ENCODE assay signal across 15 cellular contexts in the genomic region with DNA sequence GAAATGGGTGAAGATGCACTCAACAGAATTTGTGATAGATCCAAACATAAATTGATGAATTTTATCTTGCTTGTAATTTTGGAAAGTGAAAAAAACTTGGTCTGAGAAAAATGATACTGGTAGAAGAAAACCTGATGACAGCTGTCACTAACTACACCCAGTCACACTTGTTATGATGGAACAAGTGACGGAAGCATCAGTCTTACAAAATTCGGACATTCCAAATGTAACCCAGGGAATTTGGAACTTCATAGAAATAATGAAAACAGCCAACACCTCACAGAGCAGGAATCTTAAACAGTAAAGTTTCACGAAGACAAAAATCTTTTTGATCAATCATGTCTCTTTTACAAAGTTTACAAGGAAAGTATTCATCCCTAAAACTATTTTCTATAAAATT.
A peak's percentile ranks its signal among the peaks of the same experiment; 100 is the strongest.
DNase-seq lines count a peak whose midpoint lies in the region; ATAC-seq and TF ChIP-seq lines count a peak whose summit lies in the region.
"Had no signal": no experiment of that assay in that cellular context is flagged by ENCODE, and none has a peak within 500 bp of the region (broad histone marks: within the 10 kb centered on the region; RNA-seq: fewer than 3 reads in every experiment).

No MANE protein-coding gene starts in this region.

- H3K36me3 Mint-ChIP-seq in HFFc6 (ENCODE audit: low read depth), result no peaks in the 10 kb centered on the region; the same call in 1 of the 2 replicates
- H3K36me3 Mint-ChIP-seq in activated CD8-positive, alpha-beta T cell treated with anti-CD3 and anti-CD28 coated beads, Interleukin-2, amount 10 ng/mL, durations not matched to agents 7 days and 5 days (ENCODE audit: low read depth), result no peaks in the 10 kb centered on the region
- H3K36me3 Mint-ChIP-seq: CD4-positive, CD25-positive, alpha-beta regulatory T cell; CD8-positive, alpha-beta memory T cell had no signal

- in situ Hi-C loops in Panc1 (cut with HindIII; ENCODE audit: low pct_unique_long_range_greater_than_20kb, low sequenced_read_pairs), result no loop called here

- BruUV-seq in Panc1 (replicated peaks; lab: Mats Ljungman, UMichigan), result no TSS peak

- no peak for ATAC-seq in Panc1
- ATAC-seq in activated CD8-positive, alpha-beta T cell treated with anti-CD3 and anti-CD28 coated beads, Interleukin-2, amount 10 ng/mL, durations not matched to agents 7 days and 5 days, result no peak
- ATAC-seq in GM21390 (IDR thresholded peaks at IDR 0.05; ENCODE audit: unreplicated experiment), result no peak

- no peaks in the 10 kb centered on the region for H3K9me2 ChIP-seq in hepatocyte (replicated peaks; ENCODE audit: insufficient read depth)

- H3K9me3 ChIP-seq in Panc1 (ENCODE audit: control insufficient read depth, insufficient read depth, low read depth, low read length), result no peaks in the 10 kb centered on the region; the same call in 1 of the 2 replicates
- H3K9me3 ChIP-seq in hepatocyte (ENCODE audit: low read depth), result no peaks in the 10 kb centered on the region
- H3K9me3 ChIP-seq: BE2C had no signal

- peak overlapping the region; percentile 95 for H3K27ac Mint-ChIP-seq in HFFc6
- no peak overlapping the region for H3K27ac Mint-ChIP-seq in activated CD8-positive, alpha-beta T cell treated with anti-CD3 and anti-CD28 coated beads, Interleukin-2, amount 10 ng/mL, durations not matched to agents 7 days and 5 days
- H3K27ac Mint-ChIP-seq: CD4-positive, CD25-positive, alpha-beta regulatory T cell; CD8-positive, alpha-beta memory T cell; H9 had no signal

- 75% methylated on average over 3 of the region's 3 CpGs for WGBS in hepatocyte (ENCODE audit: low lambda C conversion rate, missing lambda C conversion rate)

- no peak overlapping the region for H3K4me3 ChIP-seq in Panc1 (ENCODE audit: low read depth in 2 of 2, low read length in 2 of 2)
- no peak overlapping the region for H3K4me3 ChIP-seq in hepatocyte
- no peak overlapping the region for H3K4me3 ChIP-seq in H7 (ENCODE audit: insufficient read depth, low read depth, low read length)

- no peak for DNase-seq in HFFc6
- no peak for DNase-seq in Panc1 (ENCODE audit: low read depth, low spot score)
- no peak for DNase-seq in hepatocyte (ENCODE audit: low spot score)
- DNase-seq in H7, result no peak
- DNase-seq in stimulated activated CD4-positive, alpha-beta T cell treated with anti-CD3 and anti-CD28 coated beads, Interleukin-4, amount 100 ng/mL, for 24 hours, result no peak
- DNase-seq in activated CD8-positive, alpha-beta T cell treated with anti-CD3 and anti-CD28 coated beads, Interleukin-2, amount 10 ng/mL, durations not matched to agents 7 days and 5 days, result no peak
- DNase-seq: ACHN; BE2C; C1 segment of cervical spinal cord; CD4-positive, CD25-positive, alpha-beta regulatory T cell; CD8-positive, alpha-beta memory T cell; COR-L47; GOT3; H9 had no signal

- H3K27ac ChIP-seq in Panc1 (ENCODE audit: low read length), result peak overlapping the region; percentile 98
- H3K27ac ChIP-seq in hepatocyte, result peak overlapping the region; percentile 95

- peaks cover 49% of the 10 kb centered on the region for H3K4me1 ChIP-seq in Panc1 (ENCODE audit: control insufficient read depth, insufficient read depth, low read length)
- peaks cover 51% of the 10 kb centered on the region for H3K4me1 ChIP-seq in hepatocyte (ENCODE audit: insufficient read depth)
- H3K4me1 ChIP-seq: BE2C had no signal

- intact Hi-C loops in Panc1 (cut with micrococcal nuclease; ENCODE audit: unreplicated experiment), result no loop called here

- no peak overlapping the region for H3K4me3 Mint-ChIP-seq in HFFc6
- H3K4me3 Mint-ChIP-seq in activated CD8-positive, alpha-beta T cell treated with anti-CD3 and anti-CD28 coated beads, Interleukin-2, amount 10 ng/mL, durations not matched to agents 7 days and 5 days, result no peak overlapping the region
- H3K4me3 Mint-ChIP-seq: CD4-positive, CD25-positive, alpha-beta regulatory T cell; CD8-positive, alpha-beta memory T cell; H9 had no signal

- no peaks in the 10 kb centered on the region for H3K36me3 ChIP-seq in Panc1 (ENCODE audit: control insufficient read depth, insufficient read depth, low read length)
- H3K36me3 ChIP-seq in hepatocyte (replicated peaks; ENCODE audit: insufficient read depth, low read depth), result no peaks in the 10 kb centered on the region
- no peaks in the 10 kb centered on the region for H3K36me3 ChIP-seq in H7 (replicated peaks; ENCODE audit: control insufficient read depth, insufficient read depth, low read length)
- H3K36me3 ChIP-seq: BE2C had no signal

- H3K27me3 ChIP-seq in Panc1 (ENCODE audit: control insufficient read depth, insufficient read depth, low read length), result no peaks in the 10 kb centered on the region
- H3K27me3 ChIP-seq in hepatocyte, result no peaks in the 10 kb centered on the region
- H3K27me3 ChIP-seq in H7 (ENCODE audit: control insufficient read depth, insufficient read depth, low read length), result no peaks in the 10 kb centered on the region

- peaks cover 80% of the 10 kb centered on the region for H3K4me1 Mint-ChIP-seq in HFFc6 (ENCODE audit: low read depth)
- no peaks in the 10 kb centered on the region for H3K4me1 Mint-ChIP-seq in activated CD8-positive, alpha-beta T cell treated with anti-CD3 and anti-CD28 coated beads, Interleukin-2, amount 10 ng/mL, durations not matched to agents 7 days and 5 days (ENCODE audit: low read depth)
- H3K4me1 Mint-ChIP-seq: CD4-positive, CD25-positive, alpha-beta regulatory T cell; CD8-positive, alpha-beta memory T cell had no signal

- peaks cover 2% of the 10 kb centered on the region for H3K27me3 Mint-ChIP-seq in HFFc6 (ENCODE audit: insufficient read depth)
- no peaks in the 10 kb centered on the region for H3K27me3 Mint-ChIP-seq in activated CD8-positive, alpha-beta T cell treated with anti-CD3 and anti-CD28 coated beads, Interleukin-2, amount 10 ng/mL, durations not matched to agents 7 days and 5 days (ENCODE audit: low read depth)
- H3K27me3 Mint-ChIP-seq: CD4-positive, CD25-positive, alpha-beta regulatory T cell; CD8-positive, alpha-beta memory T cell had no signal

- TF ChIP-seq CTCF in HFFc6 (IDR thresholded peaks at IDR 0.05) (no peak), Panc1 (IDR thresholded peaks at IDR 0.05) (no peak), hepatocyte (IDR thresholded peaks at IDR 0.05; ENCODE audit: poor library complexity) (no peak)

- no peak overlapping the region for H3K4me2 ChIP-seq in hepatocyte

- H4K20me1 ChIP-seq in hepatocyte (ENCODE audit: insufficient read depth, poor library complexity, severe bottlenecking), result no peaks in the 10 kb centered on the region

- H2AFZ ChIP-seq in hepatocyte, result no peak overlapping the region

- CTCF ChIA-PET in Panc1 (lab: Charles Lee), result interaction anchor here (0.7 kb wide), 1 partner anchor 95 kb away, joined by 3 read pairs; no protein-coding TSS in a partner anchor
- CTCF ChIA-PET in activated CD8-positive, alpha-beta T cell treated with anti-CD3 and anti-CD28 coated beads, Interleukin-2, amount 10 ng/mL, durations not matched to agents 7 days and 5 days (lab: Charles Lee), result no interaction called here

- POLR2A ChIA-PET in Panc1 (lab: Charles Lee), result no interaction called here
- POLR2A ChIA-PET in activated CD8-positive, alpha-beta T cell treated with anti-CD3 and anti-CD28 coated beads, Interleukin-2, amount 10 ng/mL, durations not matched to agents 7 days and 5 days (lab: Charles Lee), result no interaction called here

- no peaks in the 10 kb centered on the region for H3K79me2 ChIP-seq in hepatocyte

- H3K9me3 Mint-ChIP-seq in HFFc6, result no peaks in the 10 kb centered on the region
- no peaks in the 10 kb centered on the region for H3K9me3 Mint-ChIP-seq in activated CD8-positive, alpha-beta T cell treated with anti-CD3 and anti-CD28 coated beads, Interleukin-2, amount 10 ng/mL, durations not matched to agents 7 days and 5 days (ENCODE audit: insufficient read depth)
- H3K9me3 Mint-ChIP-seq: H9 had no signal
